ENCODE assay signal across 12 cellular contexts in the genomic region with DNA sequence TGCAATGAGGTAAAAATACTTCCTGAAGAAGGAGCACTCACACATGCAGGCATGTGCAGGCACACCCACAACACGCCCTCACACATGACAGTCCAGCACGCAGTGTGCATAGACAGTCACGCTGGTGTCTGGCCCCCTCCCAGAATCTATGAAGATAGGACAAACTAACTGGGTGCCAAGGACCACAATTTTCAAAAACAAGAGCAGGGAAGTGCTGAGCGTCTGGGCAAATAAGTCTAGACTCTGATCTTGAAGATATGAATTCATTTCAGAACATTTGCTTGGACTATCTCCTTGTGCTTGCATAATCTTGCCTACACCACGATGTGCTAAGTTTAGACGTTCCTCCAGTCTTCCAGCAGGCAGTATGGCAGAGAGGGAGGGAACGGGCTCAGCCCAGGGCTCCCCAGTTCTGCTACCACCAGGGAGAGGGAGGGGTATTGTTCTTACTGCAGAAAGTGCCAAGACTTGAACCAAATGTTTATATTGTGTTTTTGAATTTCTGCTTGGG.
DNase-seq lines count a peak whose midpoint lies in the region; ATAC-seq, FAIRE-seq and TF ChIP-seq lines count a peak whose summit lies in the region.
"Had no signal": no experiment of that assay in that cellular context is flagged by ENCODE, and none has a peak within 500 bp of the region (broad histone marks: within the 10 kb centered on the region; RNA-seq: fewer than 3 reads in every experiment).

No MANE protein-coding gene starts in this region.

- no peak overlapping the region for H3K4me3 Mint-ChIP-seq in naive thymus-derived CD8-positive, alpha-beta T cell
- H3K4me3 Mint-ChIP-seq: nephron had no signal

- no peak for FAIRE-seq in bronchial epithelial cell (lab: Jason Lieb, UNC)

- H3K4me2 ChIP-seq in skeletal muscle satellite cell (ENCODE audit: low read length) = peak overlapping the region; percentile 7

- H3K9ac ChIP-seq in skeletal muscle satellite cell (ENCODE audit: low read depth, low read length) = no peak overlapping the region

- ATAC-seq in GM21526 (IDR thresholded peaks at IDR 0.05; ENCODE audit: low FRiP score, unreplicated experiment) (no peak), HG03571 (IDR thresholded peaks at IDR 0.05; ENCODE audit: unreplicated experiment) (no peak)
- ATAC-seq in naive thymus-derived CD8-positive, alpha-beta T cell = no peak
- ATAC-seq: body of pancreas had no signal

- TF ChIP-seq CTCF in bronchial epithelial cell (IDR thresholded peaks at IDR 0.05; ENCODE audit: insufficient read depth, low read length, severe bottlenecking) (no peak), right atrium auricular region (IDR thresholded peaks at IDR 0.05) (no peak)

- H3K27me3 ChIP-seq in bronchial epithelial cell (ENCODE audit: control insufficient read depth, insufficient read depth, low read length) (no peaks in the 10 kb centered on the region), right atrium auricular region (no peaks in the 10 kb centered on the region), skeletal muscle satellite cell (ENCODE audit: control insufficient read depth, insufficient read depth, low read length) (no peaks in the 10 kb centered on the region)
- H3K27me3 ChIP-seq: body of pancreas had no signal

- H3K4me1 ChIP-seq in right atrium auricular region (peaks cover 0 to 18% of the 10 kb centered on the region in 2 donors), skeletal muscle satellite cell (ENCODE audit: control insufficient read depth, insufficient read depth, low read length) (peaks cover 43% of the 10 kb centered on the region)

- DNase-seq in GM03348 (ENCODE audit: low spot score) (peak; percentile 44), bronchial epithelial cell (ENCODE audit: low read depth) (peak; percentile 60), right atrium auricular region (ENCODE audit: low spot score) (peak; percentile 95)
- DNase-seq in activated CD4-positive, CD25-positive, alpha-beta regulatory T cell (lab: John Stamatoyannopoulos, UW) = no peak
- DNase-seq in naive thymus-derived CD8-positive, alpha-beta T cell = no peak
- DNase-seq: body of pancreas; CD4-positive, CD25-positive, alpha-beta regulatory T cell; NCI-H446 had no signal

- H3K9me3 Mint-ChIP-seq in naive thymus-derived CD8-positive, alpha-beta T cell = peaks cover 0 to 1% (median 0%) of the 10 kb centered on the region in 9 donors
- H3K9me3 Mint-ChIP-seq: nephron had no signal

- H3K27ac ChIP-seq in right atrium auricular region = peak overlapping the region in 1 of 2 donors; percentile 36
- H3K27ac ChIP-seq: body of pancreas had no signal

- no peaks in the 10 kb centered on the region for H3K36me3 Mint-ChIP-seq in naive thymus-derived CD8-positive, alpha-beta T cell
- H3K36me3 Mint-ChIP-seq: CD4-positive, CD25-positive, alpha-beta regulatory T cell had no signal

- H3K36me3 ChIP-seq in bronchial epithelial cell (ENCODE audit: control insufficient read depth, insufficient read depth, low read length) (no peaks in the 10 kb centered on the region), right atrium auricular region (no peaks in the 10 kb centered on the region), skeletal muscle satellite cell (ENCODE audit: insufficient read depth, low read length) (no peaks in the 10 kb centered on the region)

- H3K27ac Mint-ChIP-seq in naive thymus-derived CD8-positive, alpha-beta T cell = peak overlapping the region in 2 of 10 donors; percentile 24 to 50

- H3K27me3 Mint-ChIP-seq in naive thymus-derived CD8-positive, alpha-beta T cell = no peaks in the 10 kb centered on the region
- H3K27me3 Mint-ChIP-seq: CD4-positive, CD25-positive, alpha-beta regulatory T cell had no signal

- H3K4me3 ChIP-seq in bronchial epithelial cell (ENCODE audit: low read depth, low read length) (no peak overlapping the region), right atrium auricular region (no peak overlapping the region), skeletal muscle satellite cell (ENCODE audit: low read length) (peak overlapping the region; percentile 11)
- H3K4me3 ChIP-seq: body of pancreas had no signal

- H3K9me3 ChIP-seq in right atrium auricular region (no peaks in the 10 kb centered on the region), skeletal muscle satellite cell (replicated peaks; ENCODE audit: low read length) (no peaks in the 10 kb centered on the region)

- peaks cover 8 to 22% (median 14%) of the 10 kb centered on the region in 4 donors for H3K4me1 Mint-ChIP-seq in naive thymus-derived CD8-positive, alpha-beta T cell

- POLR2A ChIA-PET in naive thymus-derived CD8-positive, alpha-beta T cell (lab: Charles Lee) = no interaction called here

Comparison
In these comparisons a context has a peak if more than half of its experiments do, and no peak if none do; other contexts are left out.
1. DNase-seq: peak in GM03348 (single experiment), bronchial epithelial cell (single experiment) and right atrium auricular region (single experiment); none in activated CD4-positive, CD25-positive, alpha-beta regulatory T cell (0 of 4) and naive thymus-derived CD8-positive, alpha-beta T cell (0 of 10).